ENCODE assay signal across 1 cellular context in genomic region chr10:24208661-24209420, GRCh38.
TF ChIP-seq lines count a peak whose summit lies in the region.

Gene KIAA1217, plus strand, starts transcription at chr10:24209138. Its CDS starts 56 bp downstream, at chr10:24209194.

TF ChIP-seq in HepG2, 621 proteins besides CTCF, POLR2A, EP300 and RAD21 (continued from another document and continues in another):
- TF ChIP-seq ZBTB14 (CRISPR knock-in tag; IDR thresholded peaks at IDR 0.05) (0 out of 2 replicates have a peak, but pooled peaks have one; percentile 8), MYC (CRISPR knock-in tag; IDR thresholded peaks at IDR 0.05; ENCODE audit: borderline replicate concordance) (peak; percentile 32; the same call in 1 of the 2 replicates), PREB (CRISPR knock-in tag; IDR thresholded peaks at IDR 0.05) (no peak), SALL1 (CRISPR knock-in tag; IDR thresholded peaks at IDR 0.05) (peak; percentile 74), ZNF121 (CRISPR knock-in tag; IDR thresholded peaks at IDR 0.05) (no peak), CBX2 (IDR thresholded peaks at IDR 0.05; ENCODE audit: low read depth, low read length) (no peak), CBX2 (CRISPR knock-in tag; IDR thresholded peaks at IDR 0.05; ENCODE audit: low read depth) (no peak), TEAD3 (CRISPR knock-in tag; optimal IDR thresholded peaks at IDR 0.05; ENCODE audit: borderline replicate concordance) (peak; percentile 91), ZNF12 (CRISPR knock-in tag; IDR thresholded peaks at IDR 0.05) (no peak), HDAC2 (CRISPR knock-in tag; IDR thresholded peaks at IDR 0.05) (no peak), MAFG (CRISPR knock-in tag; IDR thresholded peaks at IDR 0.05) (no peak), ZNF275 (CRISPR knock-in tag; IDR thresholded peaks at IDR 0.05; ENCODE audit: borderline replicate concordance) (no peak), HBP1 (CRISPR knock-in tag; IDR thresholded peaks at IDR 0.05; ENCODE audit: low read depth) (no peak), NFE2L1 (CRISPR knock-in tag; IDR thresholded peaks at IDR 0.05; ENCODE audit: borderline replicate concordance) (no peak), ZFP36L1 (CRISPR knock-in tag; IDR thresholded peaks at IDR 0.05) (no peak), ARID2 (CRISPR knock-in tag; IDR thresholded peaks at IDR 0.05; ENCODE audit: borderline replicate concordance) (no peak), ZNF362 (CRISPR knock-in tag; IDR thresholded peaks at IDR 0.05; ENCODE audit: borderline replicate concordance) (no peak), ZFY (CRISPR knock-in tag; IDR thresholded peaks at IDR 0.05) (peak; percentile 72), MXD1 (CRISPR knock-in tag; IDR thresholded peaks at IDR 0.05) (no peak), POLR2G (IDR thresholded peaks at IDR 0.05; ENCODE audit: low read depth, low read length) (peak; percentile 41; the same call in 1 of the 2 replicates), RBFOX2 (IDR thresholded peaks at IDR 0.05; ENCODE audit: low read depth, low read length) (peak; percentile 54; the same call in 1 of the 2 replicates), HDAC1 (CRISPR knock-in tag; IDR thresholded peaks at IDR 0.05) (peak; percentile 49; the same call in 1 of the 2 replicates), ZNF503 (CRISPR knock-in tag; IDR thresholded peaks at IDR 0.05) (no peak), ZNF263 (CRISPR knock-in tag; IDR thresholded peaks at IDR 0.05) (no peak), PHB2 (IDR thresholded peaks at IDR 0.05; ENCODE audit: partially characterized antibody) (no peak), HES4 (CRISPR knock-in tag; IDR thresholded peaks at IDR 0.05; ENCODE audit: borderline replicate concordance) (no peak), ZNF142 (CRISPR knock-in tag; IDR thresholded peaks at IDR 0.05) (no peak), ZFX (CRISPR knock-in tag; IDR thresholded peaks at IDR 0.05; ENCODE audit: low read depth) (peak; percentile 67; the same call in 1 of the 2 replicates), PCBP1 (IDR thresholded peaks at IDR 0.05; ENCODE audit: borderline replicate concordance, low read depth, low read length) (no peak), ZNF782 (CRISPR knock-in tag; IDR thresholded peaks at IDR 0.05; ENCODE audit: borderline replicate concordance) (no peak), PCBP2 (optimal IDR thresholded peaks at IDR 0.05; ENCODE audit: low read depth, low read length, poor library complexity, severe bottlenecking) (no peak), ZNF276 (CRISPR knock-in tag; IDR thresholded peaks at IDR 0.05; ENCODE audit: low read depth) (no peak), AFF4 (CRISPR knock-in tag; IDR thresholded peaks at IDR 0.05) (no peak; the same call in 1 of the 2 replicates), ZNF704 (CRISPR knock-in tag; IDR thresholded peaks at IDR 0.05; ENCODE audit: borderline replicate concordance) (no peak), BRCA1 (CRISPR knock-in tag; IDR thresholded peaks at IDR 0.05) (no peak), JARID2 (CRISPR knock-in tag; IDR thresholded peaks at IDR 0.05; ENCODE audit: insufficient replicate concordance) (no peak), ZSCAN12 (CRISPR knock-in tag; IDR thresholded peaks at IDR 0.05) (no peak), ZNF335 (CRISPR knock-in tag; IDR thresholded peaks at IDR 0.05) (no peak), SP2 (CRISPR knock-in tag; IDR thresholded peaks at IDR 0.05) (no peak)
